Comparison of ENCODE assay signal across 8 cellular contexts in the genomic region with DNA sequence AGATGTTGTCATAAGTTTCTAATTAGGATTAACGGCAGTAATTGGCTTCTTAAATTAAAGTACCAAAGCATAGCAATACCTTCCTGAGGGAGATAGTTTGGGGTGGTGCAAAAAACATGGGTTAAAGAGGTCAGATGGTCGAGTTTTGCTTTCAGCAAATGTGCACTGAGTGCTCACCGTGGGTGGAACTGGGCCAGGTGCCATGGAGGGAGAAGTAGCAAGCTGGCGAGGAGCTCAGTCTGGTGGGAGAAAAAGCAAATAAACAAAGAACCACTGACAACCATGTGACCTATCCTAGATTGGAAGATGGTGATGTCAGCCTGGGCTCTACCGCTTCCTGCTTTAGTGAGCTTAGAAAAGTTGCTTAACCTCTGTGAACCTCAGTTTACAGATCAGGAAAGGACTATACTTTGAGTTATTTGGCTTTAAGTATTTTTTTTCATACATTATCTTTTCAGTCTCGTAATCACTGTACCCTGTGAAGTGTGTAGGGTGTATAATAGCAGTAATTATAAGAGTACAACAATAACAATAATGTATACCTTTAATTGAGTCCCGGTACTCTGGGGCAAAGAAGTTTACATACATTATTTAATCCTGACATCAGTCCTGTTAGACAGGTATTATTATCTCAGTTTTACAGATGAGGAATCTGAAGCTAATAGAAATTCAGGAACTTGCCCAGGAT.
DNase-seq lines count a peak whose midpoint lies in the region; ATAC-seq, FAIRE-seq and TF ChIP-seq lines count a peak whose summit lies in the region.

No MANE protein-coding gene starts in this region.

- peak overlapping the region; percentile 15; the same call in 1 of the 2 replicates for H2AFZ ChIP-seq in KMS-11 (ENCODE audit: low read depth)

- no peaks in the 10 kb centered on the region for H3K27me3 ChIP-seq in KMS-11 (ENCODE audit: insufficient read depth, low read depth)
- no peaks in the 10 kb centered on the region for H3K27me3 ChIP-seq in subcutaneous abdominal adipose tissue (ENCODE audit: control insufficient read depth in 5 of 5, insufficient read depth in 4 of 5, low read length in 5 of 5)

- H3K27ac ChIP-seq in KMS-11 (no peak overlapping the region), subcutaneous abdominal adipose tissue (ENCODE audit: low read depth, low read length) (no peak overlapping the region)

- peak; percentile 31 for DNase-seq in SHP77 treated with DMSO at 0.1 percent for 48 hours (lab: John Stamatoyannopoulos, UW)
- peak in 1 of 2 donors; percentile 27 for DNase-seq in central memory CD8-positive, alpha-beta T cell (ENCODE audit: low spot score in 2 of 2)
- DNase-seq in left colon: peak; percentile 76 to 85
- DNase-seq in SK-N-DZ (ENCODE audit: low spot score): no peak

- H3K4me2 ChIP-seq in KMS-11: peak overlapping the region; percentile 17

- H3K27me3 Mint-ChIP-seq in central memory CD8-positive, alpha-beta T cell: no peaks in the 10 kb centered on the region

- ATAC-seq in GM21529 (IDR thresholded peaks at IDR 0.05; ENCODE audit: unreplicated experiment): peak; percentile 71
- peak; percentile 91 for ATAC-seq in central memory CD8-positive, alpha-beta T cell (replicated peaks; ENCODE audit: extremely low read depth, poor library complexity, severe bottlenecking)
- peak; percentile 67 for ATAC-seq in left colon

- H3K4me3 ChIP-seq in KMS-11 (IDR thresholded peaks at IDR 0.05; ENCODE audit: insufficient read depth, low read depth, low read length) (no peak overlapping the region), subcutaneous abdominal adipose tissue (ENCODE audit: low read depth in 1 of 5, low read length in 5 of 5) (peak overlapping the region in 3 of 5 donors; percentile 14 to 41 (median 30))

- H3K9me3 Mint-ChIP-seq in central memory CD8-positive, alpha-beta T cell: no peaks in the 10 kb centered on the region

- H3K4me1 Mint-ChIP-seq in central memory CD8-positive, alpha-beta T cell: peaks cover 29% of the 10 kb centered on the region

- H3K36me3 ChIP-seq in KMS-11 (ENCODE audit: insufficient read depth): no peaks in the 10 kb centered on the region
- no peaks in the 10 kb centered on the region for H3K36me3 ChIP-seq in subcutaneous abdominal adipose tissue (ENCODE audit: control insufficient read depth in 5 of 5, insufficient read depth in 5 of 5, low read length in 5 of 5)

- H4K20me1 ChIP-seq in KMS-11 (ENCODE audit: insufficient read depth): no peaks in the 10 kb centered on the region

- H3K9me3 ChIP-seq in subcutaneous abdominal adipose tissue (ENCODE audit: control insufficient read depth in 5 of 5, low read length in 5 of 5): no peaks in the 10 kb centered on the region

- peaks cover 6% of the 10 kb centered on the region for H3K36me3 Mint-ChIP-seq in central memory CD8-positive, alpha-beta T cell (ENCODE audit: insufficient read depth)

- intact Hi-C loops in left colon (cut with DNase I, micrococcal nuclease): loop anchor here in 1 of 2 donors (5.0 kb wide), 1 partner anchor 95 kb away; no protein-coding TSS in a partner anchor

- no peak overlapping the region for H3K9ac ChIP-seq in KMS-11
- H3K9ac ChIP-seq in subcutaneous abdominal adipose tissue (ENCODE audit: low read length in 5 of 5): no peak overlapping the region

- FAIRE-seq in G401.6 (lab: Jason Lieb, UNC): peak; percentile 6

- H3K79me2 ChIP-seq in KMS-11 (ENCODE audit: insufficient read depth, low read depth): no peaks in the 10 kb centered on the region

- TF ChIP-seq CTCF in KMS-11 (conservative IDR thresholded peaks at IDR 0.05; ENCODE audit: low read depth, low read length): no peak

- peak overlapping the region; percentile 69 for H3K27ac Mint-ChIP-seq in central memory CD8-positive, alpha-beta T cell (ENCODE audit: low read depth)

- H3K4me3 Mint-ChIP-seq in central memory CD8-positive, alpha-beta T cell: peak overlapping the region; percentile 10

- H3K4me1 ChIP-seq in KMS-11 (ENCODE audit: low read depth, poor library complexity, severe bottlenecking) (peaks cover 23% of the 10 kb centered on the region), subcutaneous abdominal adipose tissue (ENCODE audit: control insufficient read depth in 5 of 5, insufficient read depth in 5 of 5, low read length in 5 of 5) (peaks cover 4 to 24% (median 20%) of the 10 kb centered on the region in 5 donors)
